In genomic region chr11:87372068-87372467, GRCh38 we compare ENCODE assay signal across 21 cellular contexts.
DNase-seq lines count a peak whose midpoint lies in the region; ATAC-seq, FAIRE-seq and TF ChIP-seq lines count a peak whose summit lies in the region.
"Had no signal": no experiment of that assay in that cellular context is flagged by ENCODE, and none has a peak within 500 bp of the region (broad histone marks: within the 10 kb centered on the region; RNA-seq: fewer than 3 reads in every experiment).

No MANE protein-coding gene starts in this region.

- DNase-seq in A549 (ENCODE audit: low read depth in 1 of 2, low spot score in 1 of 2) (no peak), IMR-90 (no peak), mesendoderm (no peak), GM12891 (ENCODE audit: insufficient read length, low spot score) (no peak), GM23248 (no peak)
- DNase-seq: 8988T; AML-193; CD4-positive, alpha-beta T cell; CD8-positive, alpha-beta T cell; DMS 273 treated with DMSO at 0.1 percent for 48 hours; DMS153; DMS53; DMS79; DND-41; EL; GDM1 had no signal

- H3K9me1 ChIP-seq in IMR-90 (ENCODE audit: insufficient read depth, low read length) = no peaks in the 10 kb centered on the region

- H3K79me2 ChIP-seq in mesendoderm (ENCODE audit: control insufficient read depth, insufficient read depth, low read length) = no peaks in the 10 kb centered on the region
- no peaks in the 10 kb centered on the region for H3K79me2 ChIP-seq in GM23248 (ENCODE audit: insufficient read depth)

- H3K27ac ChIP-seq in A549 (no peak overlapping the region), IMR-90 (ENCODE audit: insufficient read depth, low read length) (no peak overlapping the region), mesendoderm (ENCODE audit: low read depth, low read length) (no peak overlapping the region), GM23248 (no peak overlapping the region)
- H3K27ac ChIP-seq: BLaER1 treated with 17β-estradiol and CSF1 and Interleukin-3, amounts not matched to agents 10 nM and 100 nM; C4-2B had no signal

- H4K5ac ChIP-seq in IMR-90 (ENCODE audit: low read depth, low read length) (no peak overlapping the region), mesendoderm (ENCODE audit: low read length) (no peak overlapping the region)

- no peak overlapping the region for H3K23ac ChIP-seq in IMR-90 (ENCODE audit: low read depth, low read length)
- H3K23ac ChIP-seq in mesendoderm (ENCODE audit: low read length) = no peak overlapping the region

- H3K4ac ChIP-seq in IMR-90 (ENCODE audit: low read depth, low read length) (no peak overlapping the region), mesendoderm (ENCODE audit: low read depth, low read length) (no peak overlapping the region)

- peaks cover 10% of the 10 kb centered on the region for H3K27me3 ChIP-seq in IMR-90 (ENCODE audit: control insufficient read depth, insufficient read depth, low read length)
- no peaks in the 10 kb centered on the region for H3K27me3 ChIP-seq in mesendoderm (ENCODE audit: insufficient read depth, low read length, poor library complexity)
- peaks cover 8% of the 10 kb centered on the region; the same call in 1 of the 2 replicates for H3K27me3 ChIP-seq in GM23248 (replicated peaks; ENCODE audit: insufficient read depth)
- H3K27me3 ChIP-seq: BLaER1 treated with 17β-estradiol and CSF1 and Interleukin-3, amounts not matched to agents 10 nM and 100 nM had no signal

- no peak overlapping the region for H3K18ac ChIP-seq in IMR-90 (ENCODE audit: low read depth, low read length)
- H3K18ac ChIP-seq in mesendoderm (ENCODE audit: low read length) = no peak overlapping the region

- H2BK5ac ChIP-seq in IMR-90 (ENCODE audit: low read depth, low read length, poor library complexity, severe bottlenecking) = no peak overlapping the region
- no peak overlapping the region for H2BK5ac ChIP-seq in mesendoderm (ENCODE audit: low read length)

- intact Hi-C loops in IMR-90 (cut with micrococcal nuclease) = no loop called here

- TF ChIP-seq EP300 in A549 (IDR thresholded peaks at IDR 0.05) = no peak

- FAIRE-seq in A549 (lab: Jason Lieb, UNC) (no peak), GM12891 (lab: Jason Lieb, UNC) (no peak)
- FAIRE-seq: A204.1, GM12878, GM19239 had no signal

- no peak overlapping the region for H3K56ac ChIP-seq in IMR-90 (ENCODE audit: extremely low read depth, insufficient read depth, low read length)
- H3K56ac ChIP-seq in mesendoderm (ENCODE audit: low read length) = no peak overlapping the region

- no peak overlapping the region for H3K4me2 ChIP-seq in A549
- no peak overlapping the region for H3K4me2 ChIP-seq in IMR-90 (ENCODE audit: low read depth, low read length)
- no peak overlapping the region for H3K4me2 ChIP-seq in mesendoderm (ENCODE audit: low read length)
- H3K4me2 ChIP-seq in GM23248 (ENCODE audit: unreplicated experiment) = no peak overlapping the region
- H3K4me2 ChIP-seq: BLaER1 treated with 17β-estradiol and CSF1 and Interleukin-3, amounts not matched to agents 10 nM and 100 nM had no signal

- TF ChIP-seq CTCF in A549 (IDR thresholded peaks at IDR 0.05) (no peak), IMR-90 (conservative IDR thresholded peaks at IDR 0.05; ENCODE audit: low read depth, low read length) (no peak)

- no peak for ATAC-seq in A549
- ATAC-seq in IMR-90 (ENCODE audit: low read depth) = no peak
- ATAC-seq: CD8-positive, alpha-beta T cell; GM12878 had no signal

- H2AK5ac ChIP-seq in IMR-90 (ENCODE audit: low read depth, low read length) = no peak overlapping the region
- no peak overlapping the region for H2AK5ac ChIP-seq in mesendoderm (ENCODE audit: low read length)

- POLR2A ChIA-PET in A549 (lab: Yijun Ruan, JAX) = no interaction called here
- POLR2A ChIA-PET in IMR-90 (lab: Charles Lee; ENCODE audit: unreplicated experiment) = no interaction called here

- no peak overlapping the region for H2AK9ac ChIP-seq in IMR-90 (replicated peaks; ENCODE audit: low read depth, low read length, poor library complexity)

- H2AFZ ChIP-seq in IMR-90 (replicated peaks; ENCODE audit: low read length, poor library complexity) = no peak overlapping the region
- H2AFZ ChIP-seq in GM23248 = no peak overlapping the region

- H3K79me1 ChIP-seq in IMR-90 (ENCODE audit: low read depth in 1 of 2, low read length in 2 of 2) (no peaks in the 10 kb centered on the region), mesendoderm (ENCODE audit: low read length) (no peaks in the 10 kb centered on the region)

- no peak for TF ChIP-seq POLR2A in A549 (IDR thresholded peaks at IDR 0.05; ENCODE audit: low read length)
- no peak for TF ChIP-seq POLR2A in IMR-90 (IDR thresholded peaks at IDR 0.05; ENCODE audit: low read depth, low read length)
- no peak for TF ChIP-seq POLR2A in GM12891 (IDR thresholded peaks at IDR 0.05; ENCODE audit: low read depth, low read length)

- H2BK15ac ChIP-seq in IMR-90 (ENCODE audit: low read depth, low read length) (no peak overlapping the region), mesendoderm (replicated peaks; ENCODE audit: low read depth) (peak overlapping the region; percentile 89)

- no peak overlapping the region for H2BK120ac ChIP-seq in IMR-90 (ENCODE audit: low read depth, low read length)
- no peak overlapping the region for H2BK120ac ChIP-seq in mesendoderm (ENCODE audit: low read depth, low read length)

- no peak overlapping the region for H3K14ac ChIP-seq in IMR-90 (replicated peaks; ENCODE audit: low read depth, low read length)

- no peak overlapping the region for H3K4me3 ChIP-seq in A549
- no peak overlapping the region for H3K4me3 ChIP-seq in IMR-90 (ENCODE audit: insufficient read depth, low read depth, low read length)
- H3K4me3 ChIP-seq in mesendoderm (ENCODE audit: low read length) = no peak overlapping the region
- no peak overlapping the region for H3K4me3 ChIP-seq in GM23248
- H3K4me3 ChIP-seq: BLaER1 treated with 17β-estradiol and CSF1 and Interleukin-3, amounts not matched to agents 10 nM and 100 nM; GM12878 had no signal

- no peaks in the 10 kb centered on the region for H4K20me1 ChIP-seq in IMR-90 (ENCODE audit: insufficient read depth, low read length)
- H4K20me1 ChIP-seq in GM23248 (ENCODE audit: insufficient read depth) = no peaks in the 10 kb centered on the region
- H4K20me1 ChIP-seq: BLaER1 treated with 17β-estradiol and CSF1 and Interleukin-3, amounts not matched to agents 10 nM and 100 nM had no signal

- H3K4me1 ChIP-seq in A549 (no peaks in the 10 kb centered on the region), IMR-90 (ENCODE audit: control insufficient read depth, insufficient read depth, low read length) (no peaks in the 10 kb centered on the region), mesendoderm (ENCODE audit: control insufficient read depth, low read depth, low read length) (peaks cover 23% of the 10 kb centered on the region), GM23248 (ENCODE audit: insufficient read depth) (peaks cover 9% of the 10 kb centered on the region)

- in situ Hi-C loops in IMR-90 (cut with MboI; ENCODE audit: low sequenced_read_pairs) (loop anchor here (25.0 kb wide), 4 partner anchors 340 to 1490 kb away; no protein-coding TSS in a partner anchor), GM23248 (cut with MboI) (no loop called here)

- H4K8ac ChIP-seq in IMR-90 (ENCODE audit: low read depth in 2 of 2, low read length in 2 of 2) (no peak overlapping the region), mesendoderm (ENCODE audit: low read depth, low read length) (no peak overlapping the region)

- CTCF ChIA-PET in A549 (lab: Yijun Ruan, JAX) (interaction anchor here (1.3 kb wide), 1 partner anchor 49 kb away, joined by 4 read pairs; no protein-coding TSS in a partner anchor), IMR-90 (lab: Yijun Ruan, JAX) (interaction anchor here (0.6 kb wide), 1 partner anchor 230 kb away, joined by 4 read pairs; no protein-coding TSS in a partner anchor)

- WGBS in A549 (ENCODE audit: missing lambda C conversion rate) = 16% methylated on average over 3 of the region's 3 CpGs
- no CpG with 5 or more reads among the region's 3 CpGs for WGBS in IMR-90 (ENCODE audit: extremely low coverage in 2 of 2, insufficient read length in 1 of 2), 2 experiments
- no CpG with 5 or more reads among the region's 3 CpGs for WGBS in mesendoderm (ENCODE audit: extremely low coverage, insufficient coverage, low lambda C conversion rate)
- 79 to 88% methylated on average over 3 of the region's 3 CpGs for WGBS in GM23248 (ENCODE audit: low coverage in 1 of 2, low lambda C conversion rate in 2 of 2, missing lambda C conversion rate in 2 of 2), 2 experiments

- H3K9me3 ChIP-seq in A549 (no peaks in the 10 kb centered on the region), IMR-90 (ENCODE audit: control insufficient read depth, insufficient read depth, low read length) (no peaks in the 10 kb centered on the region), GM23248 (ENCODE audit: low read depth) (no peaks in the 10 kb centered on the region)

- no TSS peak for BruUV-seq in IMR-90 (replicated peaks; lab: Mats Ljungman, UMichigan)

- no peak overlapping the region for H4K91ac ChIP-seq in IMR-90 (ENCODE audit: insufficient read depth, low read depth, low read length)

- H3K9ac ChIP-seq in IMR-90 (ENCODE audit: low read depth, low read length) (no peak overlapping the region), mesendoderm (ENCODE audit: low read length) (no peak overlapping the region), GM23248 (no peak overlapping the region)
- H3K9ac ChIP-seq: BLaER1 treated with 17β-estradiol and CSF1 and Interleukin-3, amounts not matched to agents 10 nM and 100 nM had no signal

- H2BK20ac ChIP-seq in IMR-90 (ENCODE audit: low read depth, low read length) = no peak overlapping the region

- H3K36me3 ChIP-seq in IMR-90 (ENCODE audit: control insufficient read depth, insufficient read depth, low read length) (no peaks in the 10 kb centered on the region), mesendoderm (ENCODE audit: control insufficient read depth, insufficient read depth, low read length) (no peaks in the 10 kb centered on the region), GM23248 (ENCODE audit: low read depth) (no peaks in the 10 kb centered on the region)
- H3K36me3 ChIP-seq: BLaER1 treated with 17β-estradiol and CSF1 and Interleukin-3, amounts not matched to agents 10 nM and 100 nM had no signal

- H3K9me2 ChIP-seq in GM23248 (ENCODE audit: insufficient read depth) = no peaks in the 10 kb centered on the region

- TF ChIP-seq RAD21 in A549 (conservative IDR thresholded peaks at IDR 0.05 in 1 of 2, IDR thresholded peaks at IDR 0.05 in 1 of 2) (no peak), IMR-90 (IDR thresholded peaks at IDR 0.05; ENCODE audit: low read length) (no peak)

- H3F3A ChIP-seq in GM23248 (ENCODE audit: insufficient read depth) = peaks cover 5% of the 10 kb centered on the region; the same call in 1 of the 2 replicates

- dilution Hi-C loops in IMR-90 (cut with HindIII; ENCODE audit: low sequenced_read_pairs, unreplicated experiment) = no loop called here

TF ChIP-seq in A549, 52 proteins besides CTCF, POLR2A, EP300 and RAD21:
- TF ChIP-seq MAFK (IDR thresholded peaks at IDR 0.05; ENCODE audit: partially characterized antibody) (peak; percentile 87), ZNF302 (CRISPR knock-in tag; IDR thresholded peaks at IDR 0.05) (no peak)

TF ChIP-seq in IMR-90, 13 proteins besides CTCF, POLR2A, EP300 and RAD21:
- TF ChIP-seq SMC3 (IDR thresholded peaks at IDR 0.05; ENCODE audit: low read depth, low read length) (no peak), MAFK (IDR thresholded peaks at IDR 0.05; ENCODE audit: low read depth, low read length) (peak; percentile 88)

TF ChIP-seq in GM12891, 5 proteins besides CTCF, POLR2A, EP300 and RAD21 (continues in another document):
- TF ChIP-seq POLR2AphosphoS5 (IDR thresholded peaks at IDR 0.05; ENCODE audit: low read depth, low read length) = no peak
- TF ChIP-seq TAF1 (IDR thresholded peaks at IDR 0.05; ENCODE audit: low read depth, low read length) = no peak
